In genomic region chr9:37027582-37028424, GRCh38 we compare ENCODE assay signal across 1 cellular context.
TF ChIP-seq lines count a peak whose summit lies in the region.

No MANE protein-coding gene starts in this region.

TF ChIP-seq in HEK293, 187 proteins besides CTCF, POLR2A, EP300 and RAD21 (continued from another document and continues in another):
- TF ChIP-seq ZNF561 (tag by site-specific recombination; IDR thresholded peaks at IDR 0.05; ENCODE audit: borderline replicate concordance), result peak; percentile 67; the same call in 1 of the 2 replicates
- TF ChIP-seq ZNF701 (tag by site-specific recombination; IDR thresholded peaks at IDR 0.05), result no peak
- peak; percentile 52; the same call in 1 of the 2 replicates for TF ChIP-seq TSHZ1 (tag by site-specific recombination; IDR thresholded peaks at IDR 0.05; ENCODE audit: borderline replicate concordance)
- peak; percentile 24; the same call in 1 of the 2 replicates for TF ChIP-seq GLIS1 (tag by site-specific recombination; IDR thresholded peaks at IDR 0.05)
- no peak for TF ChIP-seq ZFP41 (tag by site-specific recombination; IDR thresholded peaks at IDR 0.05; ENCODE audit: borderline replicate concordance)
- no peak for TF ChIP-seq ZNF184 (tag by site-specific recombination; IDR thresholded peaks at IDR 0.05)
- TF ChIP-seq KLF8 (tag by site-specific recombination; IDR thresholded peaks at IDR 0.05), result peak; percentile 63; the same call in 1 of the 2 replicates
- TF ChIP-seq ZNF830 (tag by site-specific recombination; IDR thresholded peaks at IDR 0.05; ENCODE audit: low read depth), result no peak
- TF ChIP-seq ZEB2 (tag by site-specific recombination; IDR thresholded peaks at IDR 0.05), result peak; percentile 21; the same call in 1 of the 2 replicates
- TF ChIP-seq ZNF501 (tag by site-specific recombination; IDR thresholded peaks at IDR 0.05), result no peak
- no peak for TF ChIP-seq ZNF280D (tag by site-specific recombination; IDR thresholded peaks at IDR 0.05)
- no peak for TF ChIP-seq KLF16 (tag by site-specific recombination; IDR thresholded peaks at IDR 0.05)
- TF ChIP-seq PBX3 (CRISPR knock-in tag; IDR thresholded peaks at IDR 0.05), result peak; percentile 99
- TF ChIP-seq ZNF211 (tag by site-specific recombination; IDR thresholded peaks at IDR 0.05; ENCODE audit: low read depth), result no peak
- no peak for TF ChIP-seq ZNF239 (tag by site-specific recombination; IDR thresholded peaks at IDR 0.05)
- no peak for TF ChIP-seq ZNF510 (tag by site-specific recombination; IDR thresholded peaks at IDR 0.05; ENCODE audit: insufficient replicate concordance)
- TF ChIP-seq HOXA7 (CRISPR knock-in tag; IDR thresholded peaks at IDR 0.05; ENCODE audit: borderline replicate concordance), result peak; percentile 43; the same call in 1 of the 2 replicates
- TF ChIP-seq WT1 (tag by site-specific recombination; IDR thresholded peaks at IDR 0.05), result no peak
- no peak for TF ChIP-seq ELK4 (IDR thresholded peaks at IDR 0.05; ENCODE audit: borderline replicate concordance, low read depth, low read length)
- no peak for TF ChIP-seq ZNF175 (tag by site-specific recombination; IDR thresholded peaks at IDR 0.05)
- TF ChIP-seq EGR2 (tag by site-specific recombination; IDR thresholded peaks at IDR 0.05; ENCODE audit: low read depth), result peak; percentile 49
- TF ChIP-seq MEIS1 (CRISPR knock-in tag; IDR thresholded peaks at IDR 0.05; ENCODE audit: borderline replicate concordance), result no peak
- TF ChIP-seq ZBTB48 (tag by site-specific recombination; IDR thresholded peaks at IDR 0.05), result no peak
- peak; percentile 82 for TF ChIP-seq ZSCAN30 (tag by site-specific recombination; IDR thresholded peaks at IDR 0.05)
- TF ChIP-seq ZNF521 (tag by site-specific recombination; IDR thresholded peaks at IDR 0.05), result no peak
- no peak for TF ChIP-seq GFI1B (tag by site-specific recombination; IDR thresholded peaks at IDR 0.05)
- no peak for TF ChIP-seq ZNF837 (tag by site-specific recombination; IDR thresholded peaks at IDR 0.05)
- TF ChIP-seq ZBTB26 (tag by site-specific recombination; optimal IDR thresholded peaks at IDR 0.05), result peak; percentile 63
- TF ChIP-seq ZSCAN16 (tag by site-specific recombination; IDR thresholded peaks at IDR 0.05), result no peak
- TF ChIP-seq ZNF362 (tag by site-specific recombination; IDR thresholded peaks at IDR 0.05), result no peak
- no peak for TF ChIP-seq GLI4 (tag by site-specific recombination; IDR thresholded peaks at IDR 0.05)
- TF ChIP-seq SP2 (tag by site-specific recombination; IDR thresholded peaks at IDR 0.05), result peak; percentile 95
- no peak for TF ChIP-seq AEBP2 (tag by site-specific recombination; IDR thresholded peaks at IDR 0.05; ENCODE audit: borderline replicate concordance)
- TF ChIP-seq ZFP3 (tag by site-specific recombination; IDR thresholded peaks at IDR 0.05; ENCODE audit: low read depth), result no peak
- no peak for TF ChIP-seq ZNF629 (tag by site-specific recombination; IDR thresholded peaks at IDR 0.05)
- no peak for TF ChIP-seq ZNF23 (tag by site-specific recombination; IDR thresholded peaks at IDR 0.05; ENCODE audit: borderline replicate concordance)
- TF ChIP-seq ZNF621 (tag by site-specific recombination; IDR thresholded peaks at IDR 0.05), result no peak
- TF ChIP-seq ZNF624 (tag by site-specific recombination; IDR thresholded peaks at IDR 0.05), result no peak
- no peak for TF ChIP-seq ZNF354C (tag by site-specific recombination; IDR thresholded peaks at IDR 0.05; ENCODE audit: borderline replicate concordance, low read depth)
- TF ChIP-seq PRDM10 (tag by site-specific recombination; IDR thresholded peaks at IDR 0.05), result 0 out of 2 replicates have a peak, but pooled peaks have one; percentile 10
- TF ChIP-seq KLF17 (tag by site-specific recombination; IDR thresholded peaks at IDR 0.05), result no peak
- TF ChIP-seq ZNF155 (tag by site-specific recombination; IDR thresholded peaks at IDR 0.05), result no peak
- TF ChIP-seq ZNF112 (tag by site-specific recombination; IDR thresholded peaks at IDR 0.05), result no peak
- 0 out of 2 replicates have a peak, but pooled peaks have one; percentile 17 for TF ChIP-seq SP7 (tag by site-specific recombination; IDR thresholded peaks at IDR 0.05)
- TF ChIP-seq ZXDB (tag by site-specific recombination; IDR thresholded peaks at IDR 0.05), result peak; percentile 9; the same call in 1 of the 2 replicates
- TF ChIP-seq YY2 (tag by site-specific recombination; IDR thresholded peaks at IDR 0.05), result no peak
